In the genomic region with DNA sequence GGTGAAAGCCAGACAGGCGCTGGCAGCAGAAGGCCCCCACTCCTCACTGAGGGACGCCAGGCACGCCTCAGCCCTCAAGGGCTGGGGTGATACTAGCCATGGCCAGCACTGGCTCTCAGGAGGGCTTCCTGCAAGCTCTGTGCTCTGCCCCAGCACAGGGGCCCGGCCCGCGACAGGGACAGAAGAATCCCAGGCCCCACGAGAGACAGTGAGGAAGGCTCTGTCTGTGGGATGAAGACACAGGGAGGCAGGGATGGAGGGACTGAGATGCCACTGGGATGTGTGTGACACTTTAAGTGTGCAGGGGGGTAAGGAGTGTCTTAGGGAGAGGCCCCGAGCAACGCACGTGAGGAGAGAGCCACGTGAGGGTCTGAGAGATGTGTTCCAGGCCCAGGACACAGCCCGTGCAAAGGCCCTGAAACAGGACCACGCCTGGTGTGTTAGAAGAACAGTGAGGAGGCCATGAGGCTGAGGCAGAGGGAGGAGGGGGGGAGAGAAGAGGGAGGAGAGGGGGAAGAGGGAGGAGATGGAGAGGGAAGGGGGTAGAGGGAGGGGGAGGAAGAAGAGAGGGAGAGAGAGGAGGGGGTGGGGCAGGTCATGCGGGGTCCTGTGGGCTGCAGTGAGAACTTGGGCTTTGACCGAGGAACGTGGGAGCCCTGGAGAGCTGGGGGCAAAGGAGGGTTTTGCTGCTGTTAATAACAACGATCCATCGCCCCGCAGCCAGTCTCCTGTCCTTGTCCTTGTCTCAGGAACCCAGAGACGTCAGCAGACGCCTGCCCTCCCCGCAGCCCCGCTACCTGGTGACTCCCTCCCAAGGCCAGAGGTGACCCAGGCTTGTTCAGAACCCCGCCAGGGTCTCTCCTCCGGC, we compare ENCODE assay signal across 11 cellular contexts. TPM values are rescaled to one million over a fixed set of nuclear protein-coding genes. Genes with fewer than 3 reads are reported as not detected.
DNase-seq lines count a peak whose midpoint lies in the region; ATAC-seq and TF ChIP-seq lines count a peak whose summit lies in the region.
"Had no signal": no experiment of that assay in that cellular context is flagged by ENCODE, and none has a peak within 500 bp of the region (broad histone marks: within the 10 kb centered on the region; RNA-seq: fewer than 3 reads in every experiment).

No MANE protein-coding gene starts in this region.

- intact Hi-C loops in activated naive CD4-positive, alpha-beta T cell treated with anti-CD3 and anti-CD28 coated beads for 36 hours (cut with micrococcal nuclease) = no loop called here
- intact Hi-C loops in activated B cell treated with CpG ODN at 0.5 μM for 24 hours (cut with micrococcal nuclease) (no loop called here), sigmoid colon (cut with DNase I) (no loop called here), lower lobe of right lung (cut with DNase I) (no loop called here)

- no peaks in the 10 kb centered on the region for H3K27me3 ChIP-seq in sigmoid colon
- H3K27me3 ChIP-seq in lower lobe of right lung (ENCODE audit: low read depth) = no peaks in the 10 kb centered on the region

- peaks cover 9% of the 10 kb centered on the region for H3K4me1 Mint-ChIP-seq in activated naive CD4-positive, alpha-beta T cell treated with anti-CD3 and anti-CD28 coated beads for 36 hours (ENCODE audit: low read depth)
- peaks cover 9% of the 10 kb centered on the region for H3K4me1 Mint-ChIP-seq in activated B cell treated with CpG ODN at 0.5 μM for 24 hours
- H3K4me1 Mint-ChIP-seq in effector memory CD8-positive, alpha-beta T cell (ENCODE audit: low read depth in 2 of 2) = peaks cover 0 to 9% of the 10 kb centered on the region in 2 donors

- no peak overlapping the region for H3K4me3 Mint-ChIP-seq in activated naive CD4-positive, alpha-beta T cell treated with anti-CD3 and anti-CD28 coated beads for 36 hours
- H3K4me3 Mint-ChIP-seq in activated B cell treated with CpG ODN at 0.5 μM for 24 hours = no peak overlapping the region
- H3K4me3 Mint-ChIP-seq in effector memory CD8-positive, alpha-beta T cell = no peak overlapping the region

- H3K36me3 ChIP-seq in sigmoid colon (peaks cover 36 to 86% (median 61%) of the 10 kb centered on the region in 4 donors), lower lobe of right lung (peaks cover 86% of the 10 kb centered on the region)

- peak overlapping the region; percentile 56 for H3K27ac Mint-ChIP-seq in activated naive CD4-positive, alpha-beta T cell treated with anti-CD3 and anti-CD28 coated beads for 36 hours
- H3K27ac Mint-ChIP-seq in activated B cell treated with CpG ODN at 0.5 μM for 24 hours = peak overlapping the region; percentile 18
- peak overlapping the region in 1 of 2 donors; percentile 53 for H3K27ac Mint-ChIP-seq in effector memory CD8-positive, alpha-beta T cell

- TF ChIP-seq POLR2A in sigmoid colon (IDR thresholded peaks at IDR 0.05) = no peak

- peaks cover 46% of the 10 kb centered on the region for H3K36me3 Mint-ChIP-seq in activated naive CD4-positive, alpha-beta T cell treated with anti-CD3 and anti-CD28 coated beads for 36 hours (ENCODE audit: low read depth)
- peaks cover 66% of the 10 kb centered on the region for H3K36me3 Mint-ChIP-seq in activated B cell treated with CpG ODN at 0.5 μM for 24 hours (ENCODE audit: low read depth)
- peaks cover 88% of the 10 kb centered on the region for H3K36me3 Mint-ChIP-seq in effector memory CD8-positive, alpha-beta T cell (ENCODE audit: insufficient read depth)

- no peaks in the 10 kb centered on the region for H3K27me3 Mint-ChIP-seq in activated naive CD4-positive, alpha-beta T cell treated with anti-CD3 and anti-CD28 coated beads for 36 hours (ENCODE audit: low read depth)
- H3K27me3 Mint-ChIP-seq in activated B cell treated with CpG ODN at 0.5 μM for 24 hours = no peaks in the 10 kb centered on the region
- no peaks in the 10 kb centered on the region for H3K27me3 Mint-ChIP-seq in effector memory CD8-positive, alpha-beta T cell

- H3K9me3 ChIP-seq in sigmoid colon (no peaks in the 10 kb centered on the region), lower lobe of right lung (no peaks in the 10 kb centered on the region)

- TF ChIP-seq CTCF in activated B cell treated with CpG ODN at 0.5 μM for 24 hours (IDR thresholded peaks at IDR 0.05) (no peak), sigmoid colon (IDR thresholded peaks at IDR 0.05) (no peak), lower lobe of right lung (IDR thresholded peaks at IDR 0.05) (no peak)

- H3K4me1 ChIP-seq in sigmoid colon (peaks cover 0 to 11% (median 7%) of the 10 kb centered on the region in 4 donors), lower lobe of right lung (peaks cover 3% of the 10 kb centered on the region)

- no peaks in the 10 kb centered on the region for H3K9me3 Mint-ChIP-seq in activated naive CD4-positive, alpha-beta T cell treated with anti-CD3 and anti-CD28 coated beads for 36 hours
- H3K9me3 Mint-ChIP-seq in activated B cell treated with CpG ODN at 0.5 μM for 24 hours = no peaks in the 10 kb centered on the region
- H3K9me3 Mint-ChIP-seq in effector memory CD8-positive, alpha-beta T cell = no peaks in the 10 kb centered on the region

- 81 to 86% methylated on average over 25 of the region's 25 CpGs for WGBS in sigmoid colon, 2 donors

- TF ChIP-seq EP300 in sigmoid colon (IDR thresholded peaks at IDR 0.05) = no peak

- POLR2A ChIA-PET in activated B cell treated with CpG ODN at 0.5 μM for 24 hours (lab: Charles Lee) = no interaction called here

- CTCF ChIA-PET in activated naive CD4-positive, alpha-beta T cell treated with anti-CD3 and anti-CD28 coated beads for 36 hours (lab: Charles Lee) = no interaction called here
- CTCF ChIA-PET in activated B cell treated with CpG ODN at 0.5 μM for 24 hours (lab: Charles Lee) = no interaction called here

- H3K4me3 ChIP-seq in sigmoid colon (no peak overlapping the region), lower lobe of right lung (no peak overlapping the region)

- ATAC-seq in activated B cell treated with CpG ODN at 0.5 μM for 24 hours (ENCODE audit: low read depth) (no peak), lower lobe of right lung (no peak)
- ATAC-seq in effector memory CD8-positive, alpha-beta T cell (replicated peaks) = no peak
- ATAC-seq: left lobe of liver had no signal

- DNase-seq in activated naive CD4-positive, alpha-beta T cell treated with anti-CD3 and anti-CD28 coated beads for 36 hours = no peak
- no peak for DNase-seq in activated naive CD4-positive, alpha-beta T cell (lab: John Stamatoyannopoulos, UW)
- no peak for DNase-seq in activated B cell treated with CpG ODN at 0.5 μM for 24 hours
- peak; percentile 66 for DNase-seq in sigmoid colon
- DNase-seq in effector memory CD8-positive, alpha-beta T cell = no peak
- no peak for DNase-seq in lower lobe of right lung
- DNase-seq: activated CD4-positive, alpha-beta T cell treated with anti-CD3 and anti-CD28 coated beads, Interleukin-2, amount 50 U/mL, for 4 hours; NCI-H1436 had no signal

- H3K27ac ChIP-seq in sigmoid colon = no peak overlapping the region
- H3K27ac ChIP-seq in lower lobe of right lung = no peak overlapping the region

RNA-seq across cellular contexts. Expression of a gene that starts 7.2 kb away (rescaled TPM):
- total RNA-seq in activated naive CD4-positive, alpha-beta T cell treated with anti-CD3 and anti-CD28 coated beads for 36 hours = 1,000 to 10,000 TPM; 1,916 to 2,003 TPM
- total RNA-seq in activated B cell treated with CpG ODN at 0.5 μM for 24 hours (1,170 and 1,330 TPM in 2 replicates), sigmoid colon (1,000 to 10,000 TPM in 2 of 4 donors, 100 to 1,000 TPM in 2; 593 to 1,408 (median 902) TPM), lower lobe of right lung (566 TPM)
- 1,000 to 10,000 TPM; 1,490 to 2,228 (median 1,816) TPM for polyA plus RNA-seq in sigmoid colon

RNA-seq across cellular contexts. Expression of a gene that starts 16.4 kb away (rescaled TPM):
- total RNA-seq in activated naive CD4-positive, alpha-beta T cell treated with anti-CD3 and anti-CD28 coated beads for 36 hours = 1 to 10 TPM; 2.6 to 3.0 TPM
- total RNA-seq in activated B cell treated with CpG ODN at 0.5 μM for 24 hours (1.4 and 1.5 TPM in 2 replicates), sigmoid colon (10 to 100 TPM; 19.9 to 37.1 (median 23.3) TPM), lower lobe of right lung (8.6 TPM)
- 1 to 10 TPM; 4.2 to 8.4 (median 6.3) TPM for polyA plus RNA-seq in sigmoid colon

RNA-seq across cellular contexts. Expression of a gene that starts 16.9 kb away (rescaled TPM):
- 10 to 100 TPM; 43.3 to 44.8 TPM for total RNA-seq in activated naive CD4-positive, alpha-beta T cell treated with anti-CD3 and anti-CD28 coated beads for 36 hours
- 58.0 and 60.8 TPM in 2 replicates for total RNA-seq in activated B cell treated with CpG ODN at 0.5 μM for 24 hours
- 10 to 100 TPM; 39.6 to 87.8 (median 61.7) TPM for total RNA-seq in sigmoid colon
- 100 to 1,000 TPM; 110 to 160 (median 120) TPM for polyA plus RNA-seq in sigmoid colon
- 42.7 TPM for total RNA-seq in lower lobe of right lung

RNA-seq across cellular contexts. Expression of a gene that starts 22.7 kb away (rescaled TPM):
- total RNA-seq in activated naive CD4-positive, alpha-beta T cell treated with anti-CD3 and anti-CD28 coated beads for 36 hours = 100 to 1,000 TPM; 223 to 229 TPM
- 72.9 and 77.5 TPM in 2 replicates for total RNA-seq in activated B cell treated with CpG ODN at 0.5 μM for 24 hours
- total RNA-seq in sigmoid colon = 10 to 100 TPM; 30.5 to 48.5 (median 36.6) TPM
- 10 to 100 TPM; 24.0 to 62.6 (median 29.1) TPM for polyA plus RNA-seq in sigmoid colon
- 65.3 TPM for total RNA-seq in lower lobe of right lung

RNA-seq across cellular contexts. Expression of a gene that starts 23.2 kb away (rescaled TPM):
- total RNA-seq in activated naive CD4-positive, alpha-beta T cell treated with anti-CD3 and anti-CD28 coated beads for 36 hours = not detected
- total RNA-seq in activated B cell treated with CpG ODN at 0.5 μM for 24 hours (not detected in 2 replicates), sigmoid colon (not detected), lower lobe of right lung (6.4 TPM)
- polyA plus RNA-seq in sigmoid colon = not detected
- total RNA-seq: left lobe of liver; T-helper 1 cell treated with Interleukin-12 subunit alpha and Interleukin-12 subunit beta and Interleukin-4 antibody, amounts not matched to agents 30 ng/mL and 1 ng/mL, for 36 hours had no signal
- polyA plus RNA-seq: adipose tissue had no signal
